Comparison of ENCODE assay signal across 12 cellular contexts in the genomic region with DNA sequence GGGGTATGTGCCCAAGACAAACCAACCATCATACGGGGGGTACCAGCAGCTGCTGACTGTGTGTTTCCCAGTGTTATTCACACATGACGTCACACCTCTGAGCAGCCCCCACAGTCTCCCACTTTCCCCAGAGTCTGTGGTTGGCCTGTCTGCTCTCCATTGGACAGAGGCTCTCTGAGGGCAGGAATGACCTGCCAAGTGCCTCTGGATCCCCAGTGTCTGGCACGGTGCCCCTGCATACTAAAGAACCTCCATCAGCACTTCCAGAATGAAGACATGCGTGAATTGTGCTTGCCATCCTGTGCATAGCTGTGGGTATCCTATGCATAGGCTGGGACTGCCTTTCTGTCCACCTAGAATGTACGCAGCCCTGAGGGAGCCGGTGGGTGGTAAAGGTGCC. TPM values are rescaled to one million over a fixed set of nuclear protein-coding genes. Genes with fewer than 3 reads are reported as not detected.
A peak's percentile ranks its signal among the peaks of the same experiment; 100 is the strongest.
DNase-seq lines count a peak whose midpoint lies in the region; ATAC-seq and TF ChIP-seq lines count a peak whose summit lies in the region.
"Had no signal": no experiment of that assay in that cellular context is flagged by ENCODE, and none has a peak within 500 bp of the region (broad histone marks: within the 10 kb centered on the region; RNA-seq: fewer than 3 reads in every experiment).

No MANE protein-coding gene starts in this region.

- H2BK5ac ChIP-seq in IMR-90 (ENCODE audit: low read depth, low read length, poor library complexity, severe bottlenecking), result peak overlapping the region; percentile 96

- peak overlapping the region; percentile 92 for H3K14ac ChIP-seq in IMR-90 (replicated peaks; ENCODE audit: low read depth, low read length)

- CTCF ChIA-PET in AG04450 (lab: Charles Lee), result interaction anchor here (0.7 to 2.5 kb wide), 23 partner anchors 9 to 112 kb away, joined by 3 to 19 read pairs (median 5); a partner anchor contains a TSS
- CTCF ChIA-PET in IMR-90 (lab: Yijun Ruan, JAX), result interaction anchor here (0.6 to 2.8 kb wide), 10 partner anchors 10 to 118 kb away, joined by 3 to 15 read pairs (median 4); a partner anchor contains a TSS
- CTCF ChIA-PET in CD8-positive, alpha-beta T cell (lab: Charles Lee), result interaction anchor here (0.6 to 21.1 kb wide), 29 partner anchors 9 to 336 kb away, joined by 3 to 497 read pairs (median 6); a partner anchor contains a TSS

- peaks cover 15% of the 10 kb centered on the region for H3K9me1 ChIP-seq in IMR-90 (ENCODE audit: insufficient read depth, low read length)

- H3K18ac ChIP-seq in IMR-90 (ENCODE audit: low read depth, low read length), result peak overlapping the region; percentile 76

- ATAC-seq in IMR-90 (ENCODE audit: low read depth) (no peak), GM21528 (IDR thresholded peaks at IDR 0.05; ENCODE audit: low FRiP score, unreplicated experiment) (no peak)
- no peak for ATAC-seq in CD8-positive, alpha-beta T cell

- peaks cover 13% of the 10 kb centered on the region for H3K4me1 Mint-ChIP-seq in neural progenitor cell
- H3K4me1 Mint-ChIP-seq in CD8-positive, alpha-beta T cell (ENCODE audit: low read depth), result no peaks in the 10 kb centered on the region
- H3K4me1 Mint-ChIP-seq: activated CD8-positive, alpha-beta memory T cell treated with anti-CD3 and anti-CD28 coated beads, Interleukin-2, amount 10 ng/mL, durations not matched to agents 7 days and 5 days had no signal

- peak overlapping the region; percentile 53 for H2BK20ac ChIP-seq in IMR-90 (ENCODE audit: low read depth, low read length)

- peak overlapping the region; percentile 11; the same call in 1 of the 2 replicates for H3K9ac ChIP-seq in IMR-90 (ENCODE audit: low read depth, low read length)
- peak overlapping the region; percentile 37 to 99 for H3K9ac ChIP-seq in colonic mucosa (ENCODE audit: low read depth in 2 of 2, low read length in 2 of 2)
- H3K9ac ChIP-seq in neural progenitor cell, result no peak overlapping the region

- H3K36me3 ChIP-seq in IMR-90 (ENCODE audit: control insufficient read depth, insufficient read depth, low read length) (no peaks in the 10 kb centered on the region), colonic mucosa (no peaks in the 10 kb centered on the region), neural progenitor cell (no peaks in the 10 kb centered on the region), WERI-Rb-1 (no peaks in the 10 kb centered on the region), tibial nerve (no peaks in the 10 kb centered on the region)
- no peaks in the 10 kb centered on the region for H3K36me3 ChIP-seq in CD8-positive, alpha-beta T cell (ENCODE audit: insufficient read depth, low read length)

- H3K56ac ChIP-seq in IMR-90 (ENCODE audit: extremely low read depth, insufficient read depth, low read length), result peak overlapping the region; percentile 76; the same call in 1 of the 2 replicates

- peak overlapping the region; percentile 95 for H2AK5ac ChIP-seq in IMR-90 (ENCODE audit: low read depth, low read length)

- in situ Hi-C loops in IMR-90 (cut with MboI; ENCODE audit: low sequenced_read_pairs), result no loop called here

- H3K4me2 ChIP-seq in IMR-90 (ENCODE audit: low read depth, low read length) (no peak overlapping the region), neural progenitor cell (no peak overlapping the region)

- H3K79me1 ChIP-seq in IMR-90 (ENCODE audit: low read depth in 1 of 2, low read length in 2 of 2), result peaks cover 10 to 19% of the 10 kb centered on the region in 2 experiments; a peak in 3 of 4 replicates

- H3K9me3 ChIP-seq in AG04450 (ENCODE audit: control insufficient read depth, insufficient read depth, low read length) (no peaks in the 10 kb centered on the region), IMR-90 (ENCODE audit: control insufficient read depth, insufficient read depth, low read length) (no peaks in the 10 kb centered on the region), colonic mucosa (no peaks in the 10 kb centered on the region), neural progenitor cell (ENCODE audit: low read depth) (no peaks in the 10 kb centered on the region), WERI-Rb-1 (ENCODE audit: severe bottlenecking) (no peaks in the 10 kb centered on the region), tibial nerve (no peaks in the 10 kb centered on the region)
- H3K9me3 ChIP-seq in CD8-positive, alpha-beta T cell (ENCODE audit: low read length), result no peaks in the 10 kb centered on the region

- no peaks in the 10 kb centered on the region for H3K27me3 ChIP-seq in AG04450 (ENCODE audit: control insufficient read depth, insufficient read depth, low read length)
- no peaks in the 10 kb centered on the region for H3K27me3 ChIP-seq in IMR-90 (ENCODE audit: control insufficient read depth, insufficient read depth, low read length)
- H3K27me3 ChIP-seq in colonic mucosa, result no peaks in the 10 kb centered on the region
- H3K27me3 ChIP-seq in neural progenitor cell, result no peaks in the 10 kb centered on the region
- H3K27me3 ChIP-seq in CD8-positive, alpha-beta T cell (ENCODE audit: insufficient read depth, low read length), result no peaks in the 10 kb centered on the region
- H3K27me3 ChIP-seq in WERI-Rb-1 (ENCODE audit: insufficient read depth, low read depth, severe bottlenecking), result no peaks in the 10 kb centered on the region
- H3K27me3 ChIP-seq in tibial nerve, result no peaks in the 10 kb centered on the region

- H3K27ac ChIP-seq in AG04450 (ENCODE audit: low read depth, low read length) (peak overlapping the region; percentile 94), IMR-90 (ENCODE audit: insufficient read depth, low read length) (peak overlapping the region; percentile 85), colonic mucosa (peak overlapping the region; percentile 98), neural progenitor cell (no peak overlapping the region), WERI-Rb-1 (no peak overlapping the region), tibial nerve (peak overlapping the region in 1 of 4 donors; percentile 97)
- no peak overlapping the region for H3K27ac ChIP-seq in CD8-positive, alpha-beta T cell (ENCODE audit: low read depth, low read length)

- TF ChIP-seq EP300 in tibial nerve (IDR thresholded peaks at IDR 0.05), result no peak

- H3K9me3 Mint-ChIP-seq in neural progenitor cell, result no peaks in the 10 kb centered on the region
- no peaks in the 10 kb centered on the region for H3K9me3 Mint-ChIP-seq in CD8-positive, alpha-beta T cell
- H3K9me3 Mint-ChIP-seq: H9, WTC11 had no signal

- peak overlapping the region; percentile 69; the same call in 2 of the 3 replicates for H2BK15ac ChIP-seq in IMR-90 (ENCODE audit: low read depth, low read length)

- no TSS peak for BruUV-seq in IMR-90 (replicated peaks; lab: Mats Ljungman, UMichigan)

- peak overlapping the region; percentile 94 for H2BK120ac ChIP-seq in IMR-90 (ENCODE audit: low read depth, low read length)

- peak overlapping the region; percentile 43 for H3K4me3 Mint-ChIP-seq in neural progenitor cell
- no peak overlapping the region for H3K4me3 Mint-ChIP-seq in CD8-positive, alpha-beta T cell
- H3K4me3 Mint-ChIP-seq: activated CD8-positive, alpha-beta memory T cell treated with anti-CD3 and anti-CD28 coated beads, Interleukin-2, amount 10 ng/mL, durations not matched to agents 7 days and 5 days; naive thymus-derived CD4-positive, alpha-beta T cell; WTC11 had no signal

- no peaks in the 10 kb centered on the region for H3K79me2 ChIP-seq in neural progenitor cell (ENCODE audit: low read depth)

- H4K8ac ChIP-seq in IMR-90 (ENCODE audit: low read depth in 2 of 2, low read length in 2 of 2), result peak overlapping the region; percentile 67 to 86; a peak in 3 of 4 replicates

- peak overlapping the region; percentile 98 for H3K4ac ChIP-seq in IMR-90 (ENCODE audit: low read depth, low read length)

- H4K5ac ChIP-seq in IMR-90 (ENCODE audit: low read depth, low read length), result peak overlapping the region; percentile 83

- peaks cover 16% of the 10 kb centered on the region for H3K27me3 Mint-ChIP-seq in neural progenitor cell (ENCODE audit: insufficient read depth, low read depth)
- H3K27me3 Mint-ChIP-seq in CD8-positive, alpha-beta T cell (ENCODE audit: low read depth), result no peaks in the 10 kb centered on the region
- H3K27me3 Mint-ChIP-seq: activated CD8-positive, alpha-beta memory T cell treated with anti-CD3 and anti-CD28 coated beads, Interleukin-2, amount 10 ng/mL, durations not matched to agents 7 days and 5 days; naive thymus-derived CD4-positive, alpha-beta T cell had no signal

- TF ChIP-seq POLR2A in IMR-90 (IDR thresholded peaks at IDR 0.05; ENCODE audit: low read depth, low read length) (no peak), tibial nerve (IDR thresholded peaks at IDR 0.05) (no peak)

- H3F3A ChIP-seq in neural progenitor cell (ENCODE audit: low read depth), result no peaks in the 10 kb centered on the region

- no CpG with 5 or more reads among the region's 6 CpGs for WGBS in IMR-90 (ENCODE audit: extremely low coverage in 2 of 2, insufficient read length in 1 of 2), 2 experiments
- 37 to 55% methylated on average over 5 to 6 of the region's 6 CpGs for WGBS in tibial nerve, 2 donors

- dilution Hi-C loops in IMR-90 (cut with HindIII; ENCODE audit: low sequenced_read_pairs, unreplicated experiment), result no loop called here

- H3K23ac ChIP-seq in IMR-90 (ENCODE audit: low read depth, low read length), result peak overlapping the region; percentile 89

- H3K4me3 ChIP-seq in AG04450 (ENCODE audit: low read depth, low read length) (no peak overlapping the region), IMR-90 (ENCODE audit: insufficient read depth, low read depth, low read length) (no peak overlapping the region), colonic mucosa (no peak overlapping the region), neural progenitor cell (no peak overlapping the region), WERI-Rb-1 (ENCODE audit: low read depth, low read length) (no peak overlapping the region), tibial nerve (no peak overlapping the region)
- no peak overlapping the region for H3K4me3 ChIP-seq in CD8-positive, alpha-beta T cell (ENCODE audit: low read depth, low read length)

- peak overlapping the region; percentile 97 for H4K91ac ChIP-seq in IMR-90 (ENCODE audit: insufficient read depth, low read depth, low read length)

- H4K20me1 ChIP-seq in IMR-90 (ENCODE audit: insufficient read depth, low read length) (no peaks in the 10 kb centered on the region), neural progenitor cell (ENCODE audit: low read depth) (no peaks in the 10 kb centered on the region)

- H3K36me3 Mint-ChIP-seq in neural progenitor cell, result no peaks in the 10 kb centered on the region
- no peaks in the 10 kb centered on the region for H3K36me3 Mint-ChIP-seq in CD8-positive, alpha-beta T cell
- H3K36me3 Mint-ChIP-seq: activated CD8-positive, alpha-beta memory T cell treated with anti-CD3 and anti-CD28 coated beads, Interleukin-2, amount 10 ng/mL, durations not matched to agents 7 days and 5 days; naive thymus-derived CD4-positive, alpha-beta T cell; WTC11 had no signal

- peak overlapping the region; percentile 89 for H2AFZ ChIP-seq in IMR-90 (replicated peaks; ENCODE audit: low read length, poor library complexity)
- no peak overlapping the region for H2AFZ ChIP-seq in neural progenitor cell (replicated peaks)

- POLR2A ChIA-PET in AG04450 (lab: Yijun Ruan, JAX), result interaction anchor here (0.9 to 1.9 kb wide), 5 partner anchors 13 to 61 kb away, joined by 3 to 5 read pairs (median 5); a partner anchor contains a TSS
- POLR2A ChIA-PET in IMR-90 (lab: Charles Lee; ENCODE audit: unreplicated experiment), result interaction anchor here (0.6 kb wide), 1 partner anchor 11 kb away, joined by 3 read pairs; no protein-coding TSS in a partner anchor
- POLR2A ChIA-PET in CD8-positive, alpha-beta T cell (lab: Charles Lee), result interaction anchor here (0.9 to 1.8 kb wide), 3 partner anchors 19 to 77 kb away, joined by 3 to 6 read pairs (median 4); a partner anchor contains a TSS

- intact Hi-C loops in IMR-90 (cut with micrococcal nuclease) (loop anchor here (1.0 kb wide), 1 partner anchor 78 kb away; no protein-coding TSS in a partner anchor), colonic mucosa (cut with DNase I) (no loop called here)
- intact Hi-C loops in CD8-positive, alpha-beta T cell (cut with DNase I, micrococcal nuclease), result loop anchor here (1.0 kb wide), 5 partner anchors 14 to 163 kb away; a partner anchor contains a TSS

- H3K4me1 ChIP-seq in IMR-90 (ENCODE audit: control insufficient read depth, insufficient read depth, low read length) (peaks cover 29% of the 10 kb centered on the region), colonic mucosa (peaks cover 34% of the 10 kb centered on the region), neural progenitor cell (peaks cover 11% of the 10 kb centered on the region), tibial nerve (peaks cover 0 to 78% (median 30%) of the 10 kb centered on the region in 4 donors)
- no peaks in the 10 kb centered on the region for H3K4me1 ChIP-seq in CD8-positive, alpha-beta T cell (ENCODE audit: insufficient read depth, low read length)

- TF ChIP-seq RAD21 in IMR-90 (IDR thresholded peaks at IDR 0.05; ENCODE audit: low read length), result no peak

- no peak overlapping the region for H3K27ac Mint-ChIP-seq in neural progenitor cell
- no peak overlapping the region for H3K27ac Mint-ChIP-seq in CD8-positive, alpha-beta T cell
- H3K27ac Mint-ChIP-seq: activated CD8-positive, alpha-beta memory T cell treated with anti-CD3 and anti-CD28 coated beads, Interleukin-2, amount 10 ng/mL, durations not matched to agents 7 days and 5 days; H9; naive thymus-derived CD4-positive, alpha-beta T cell; WTC11 had no signal

- DNase-seq in AG04450 (ENCODE audit: low read depth, low spot score) (no peak), IMR-90 (peak; percentile 52), colonic mucosa (no peak), neural progenitor cell (ENCODE audit: low spot score) (no peak), WERI-Rb-1 (no peak), tibial nerve (ENCODE audit: low spot score in 2 of 2) (no peak)
- DNase-seq in CD8-positive, alpha-beta T cell, result no peak

- peak overlapping the region; percentile 80 for H2AK9ac ChIP-seq in IMR-90 (replicated peaks; ENCODE audit: low read depth, low read length, poor library complexity)

- TF ChIP-seq CTCF in AG04450 (IDR thresholded peaks at IDR 0.05; ENCODE audit: low read depth, low read length) (no peak), IMR-90 (conservative IDR thresholded peaks at IDR 0.05; ENCODE audit: low read depth, low read length) (no peak), colonic mucosa (IDR thresholded peaks at IDR 0.05) (no peak), neural progenitor cell (IDR thresholded peaks at IDR 0.05) (no peak), WERI-Rb-1 (IDR thresholded peaks at IDR 0.05; ENCODE audit: low read depth, low read length) (no peak), tibial nerve (IDR thresholded peaks at IDR 0.05) (no peak)
- no peak for TF ChIP-seq CTCF in CD8-positive, alpha-beta T cell (IDR thresholded peaks at IDR 0.05)

RNA-seq across cellular contexts. Expression of a gene that starts 3.5 kb away (rescaled TPM):
- polyA plus RNA-seq in AG04450 (2011; rRNA removed) (5.5 and 8.4 TPM in 2 replicates), IMR-90 (2012; rRNA removed) (26.0 and 30.9 TPM in 2 replicates)
- polyA minus RNA-seq in AG04450 (2011; rRNA and poly(A)+ RNA removed), result 34.8 and 39.9 TPM in 2 replicates
- total RNA-seq in IMR-90 (2012; rRNA removed) (19.7 and 30.0 TPM in 2 replicates), colonic mucosa (10 to 100 TPM; 13.1 to 28.7 TPM), neural progenitor cell (ENCODE audit: low replicate concordance) (0.25 TPM in 1 of 2 replicates, not detected in the other), tibial nerve (10 to 100 TPM; 19.3 to 22.8 (median 21.2) TPM)
- 7.0 and 19.7 TPM in 2 replicates for polyA plus RNA-seq in IMR-90 (2012; cell fraction: cytosol; rRNA removed)
- 52.6 and 88.0 TPM in 2 replicates for polyA plus RNA-seq in IMR-90 (2012; cell fraction: nucleus; rRNA removed; ENCODE audit: low replicate concordance)
- 1 to 10 TPM in 1 of 2 experiments, under 1 TPM in 1; 0.60 to 1.1 TPM for total RNA-seq in CD8-positive, alpha-beta T cell

RNA-seq across cellular contexts. Expression of a gene that starts 6.6 kb away (rescaled TPM):
- polyA plus RNA-seq in AG04450 (2011; rRNA removed), result not detected in 2 replicates
- polyA minus RNA-seq in AG04450 (2011; rRNA and poly(A)+ RNA removed), result not detected in 2 replicates
- total RNA-seq in IMR-90 (2012; rRNA removed), result not detected in 2 replicates
- not detected in 2 replicates for polyA plus RNA-seq in IMR-90 (2012; rRNA removed)
- not detected in 2 replicates for polyA plus RNA-seq in IMR-90 (2012; cell fraction: cytosol; rRNA removed)
- polyA plus RNA-seq in IMR-90 (2012; cell fraction: nucleus; rRNA removed; ENCODE audit: low replicate concordance), result not detected in 2 replicates
- total RNA-seq in colonic mucosa, result 1,000 to 10,000 TPM; 1,442 to 2,028 TPM
- not detected in 2 replicates for total RNA-seq in neural progenitor cell (ENCODE audit: low replicate concordance)
- not detected for total RNA-seq in CD8-positive, alpha-beta T cell
- total RNA-seq in tibial nerve, result not detected
- total RNA-seq: activated CD8-positive, alpha-beta memory T cell treated with anti-CD3 and anti-CD28 coated beads, Interleukin-2, amount 10 ng/mL, durations not matched to agents 7 days and 5 days; H9; naive thymus-derived CD4-positive, alpha-beta T cell; WTC11 had no signal
- polyA plus RNA-seq: naive thymus-derived CD4-positive, alpha-beta T cell had no signal

RNA-seq across cellular contexts. Expression of a gene that starts 13.8 kb away (rescaled TPM):
- polyA plus RNA-seq in AG04450 (2011; rRNA removed), result 0.11 and 0.36 TPM in 2 replicates
- 0.09 TPM in 2 replicates for polyA minus RNA-seq in AG04450 (2011; rRNA and poly(A)+ RNA removed)
- total RNA-seq in IMR-90 (2012; rRNA removed), result under 0.01 and 0.36 TPM in 2 replicates
- polyA plus RNA-seq in IMR-90 (2012; rRNA removed), result 0.34 and 0.42 TPM in 2 replicates
- polyA plus RNA-seq in IMR-90 (2012; cell fraction: cytosol; rRNA removed), result 0.22 and 0.55 TPM in 2 replicates
- polyA plus RNA-seq in IMR-90 (2012; cell fraction: nucleus; rRNA removed; ENCODE audit: low replicate concordance), result 0.41 and 0.76 TPM in 2 replicates
- total RNA-seq in colonic mucosa, result 10 to 100 TPM; 12.6 to 16.3 TPM
- total RNA-seq in neural progenitor cell (ENCODE audit: low replicate concordance), result 0.06 TPM in 1 of 2 replicates, not detected in the other
- total RNA-seq in CD8-positive, alpha-beta T cell, result under 1 TPM; 0.05 to 0.25 TPM
- total RNA-seq in tibial nerve, result under 1 TPM; under 0.01 to 0.22 (median 0.10) TPM
- polyA plus RNA-seq: naive thymus-derived CD4-positive, alpha-beta T cell had no signal

RNA-seq across cellular contexts. Expression of a gene that starts 20.7 kb away (rescaled TPM):
- polyA plus RNA-seq in AG04450 (2011; rRNA removed), result 10.4 and 11.4 TPM in 2 replicates
- polyA minus RNA-seq in AG04450 (2011; rRNA and poly(A)+ RNA removed), result 5.0 and 6.6 TPM in 2 replicates
- total RNA-seq in IMR-90 (2012; rRNA removed), result 10.4 and 13.1 TPM in 2 replicates
- 11.7 and 14.0 TPM in 2 replicates for polyA plus RNA-seq in IMR-90 (2012; rRNA removed)
- 4.2 and 6.0 TPM in 2 replicates for polyA plus RNA-seq in IMR-90 (2012; cell fraction: cytosol; rRNA removed)
- 6.6 and 18.3 TPM in 2 replicates for polyA plus RNA-seq in IMR-90 (2012; cell fraction: nucleus; rRNA removed; ENCODE audit: low replicate concordance)
- 10 to 100 TPM; 10.8 to 28.6 TPM for total RNA-seq in colonic mucosa
- 11.5 and 18.2 TPM in 2 replicates for total RNA-seq in neural progenitor cell (ENCODE audit: low replicate concordance)
- 1 to 10 TPM; 4.3 to 8.1 TPM for total RNA-seq in CD8-positive, alpha-beta T cell
- 10 to 100 TPM; 13.8 to 25.9 (median 20.5) TPM for total RNA-seq in tibial nerve

RNA-seq across cellular contexts. Expression of a gene that starts 36.5 kb away (rescaled TPM):
- polyA plus RNA-seq in AG04450 (2011; rRNA removed) (0.24 and 0.32 TPM in 2 replicates), IMR-90 (2012; rRNA removed) (0.87 and 1.4 TPM in 2 replicates)
- 0.23 and 0.26 TPM in 2 replicates for polyA minus RNA-seq in AG04450 (2011; rRNA and poly(A)+ RNA removed)
- total RNA-seq in IMR-90 (2012; rRNA removed) (0.18 and 0.28 TPM in 2 replicates), colonic mucosa (1 to 10 TPM; 5.7 to 9.5 TPM), neural progenitor cell (ENCODE audit: low replicate concordance) (0.56 and 2.1 TPM in 2 replicates), tibial nerve (10 to 100 TPM; 14.9 to 42.3 (median 17.0) TPM)
- 0.45 and 0.78 TPM in 2 replicates for polyA plus RNA-seq in IMR-90 (2012; cell fraction: cytosol; rRNA removed)
- polyA plus RNA-seq in IMR-90 (2012; cell fraction: nucleus; rRNA removed; ENCODE audit: low replicate concordance), result 2.8 and 3.8 TPM in 2 replicates
- total RNA-seq in CD8-positive, alpha-beta T cell, result 100 to 1,000 TPM; 154 to 167 TPM

Comparison
In these comparisons a context has a peak if more than half of its experiments do, and no peak if none do; other contexts are left out.
1. H3K27ac ChIP-seq: peak in AG04450 (single experiment), IMR-90 (single experiment) and colonic mucosa (single experiment); none in neural progenitor cell (single experiment), CD8-positive, alpha-beta T cell (single experiment) and WERI-Rb-1 (single experiment).
2. RNA of a gene that starts 6.6 kb away (total RNA-seq): 1,442 to 2,028 TPM in colonic mucosa; not detected in IMR-90, not detected in neural progenitor cell, not detected in CD8-positive, alpha-beta T cell and not detected in tibial nerve; every median in the first group is over 1,000 times any median in the second.
3. RNA of a gene that starts 13.8 kb away (total RNA-seq): 12.6 to 16.3 TPM in colonic mucosa; under 0.01 to 0.36 TPM in IMR-90, 0.05 to 0.25 TPM in CD8-positive, alpha-beta T cell, under 0.01 to 0.22 TPM in tibial nerve and 0.06 TPM in neural progenitor cell; every median in the first group is over 10 times any median in the second.